In the genomic region with DNA sequence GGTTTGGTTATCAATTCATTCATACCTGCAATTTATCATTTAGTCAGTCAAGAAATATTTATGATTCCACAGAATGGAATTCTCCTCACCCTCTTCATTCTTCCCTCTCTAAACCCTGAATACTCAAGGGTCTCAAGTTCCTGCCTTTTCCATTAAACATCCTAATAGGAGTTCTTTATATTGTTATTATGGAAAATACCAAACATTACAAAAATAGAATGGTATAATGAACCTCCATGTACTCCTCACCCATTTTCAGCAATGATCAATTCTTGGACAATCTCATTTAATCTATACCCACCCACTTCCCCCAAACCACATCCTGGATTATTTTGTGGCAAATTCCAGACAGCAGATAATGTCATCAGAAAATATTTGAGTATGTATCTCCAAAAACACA, we compare ENCODE assay signal across 16 cellular contexts.
A peak's percentile ranks its signal among the peaks of the same experiment; 100 is the strongest.
DNase-seq lines count a peak whose midpoint lies in the region; ATAC-seq, FAIRE-seq and TF ChIP-seq lines count a peak whose summit lies in the region.
"Had no signal": no experiment of that assay in that cellular context is flagged by ENCODE, and none has a peak within 500 bp of the region (broad histone marks: within the 10 kb centered on the region; RNA-seq: fewer than 3 reads in every experiment).

No MANE protein-coding gene starts in this region.

- CTCF ChIA-PET in PC-3 (lab: Charles Lee), result no interaction called here

- no peaks in the 10 kb centered on the region for H3K36me3 ChIP-seq in PC-3 (ENCODE audit: low read depth, low read length)
- H3K36me3 ChIP-seq in fibroblast of lung (ENCODE audit: control insufficient read depth, insufficient read depth, low read length), result peaks cover 2% of the 10 kb centered on the region
- H3K36me3 ChIP-seq in skeletal muscle satellite cell (ENCODE audit: insufficient read depth, low read length), result no peaks in the 10 kb centered on the region

- H3K9ac ChIP-seq in PC-3 (ENCODE audit: low read length) (no peak overlapping the region), fibroblast of lung (ENCODE audit: insufficient read depth, low read length) (no peak overlapping the region), skeletal muscle satellite cell (ENCODE audit: low read depth, low read length) (peak overlapping the region; percentile 10)
- H3K9ac ChIP-seq: SK-N-SH had no signal

- H3K27me3 ChIP-seq in PC-3 (ENCODE audit: low read length), result no peaks in the 10 kb centered on the region
- no peaks in the 10 kb centered on the region for H3K27me3 ChIP-seq in fibroblast of lung (ENCODE audit: control insufficient read depth, insufficient read depth, low read length)
- no peaks in the 10 kb centered on the region for H3K27me3 ChIP-seq in skeletal muscle satellite cell (ENCODE audit: control insufficient read depth, insufficient read depth, low read length)

- TF ChIP-seq CTCF in PC-3 (conservative IDR thresholded peaks at IDR 0.05; ENCODE audit: low read depth, low read length) (no peak), fibroblast of lung (conservative IDR thresholded peaks at IDR 0.05 in 1 of 2, IDR thresholded peaks at IDR 0.05 in 1 of 2; ENCODE audit: low read depth in 1 of 2, low read length in 2 of 2) (no peak)

- no peaks in the 10 kb centered on the region for H4K20me1 ChIP-seq in PC-3 (ENCODE audit: low read length)
- H4K20me1 ChIP-seq in fibroblast of lung (ENCODE audit: control insufficient read depth, extremely low read depth, insufficient read depth, low read length), result no peaks in the 10 kb centered on the region

- H3K9me2 ChIP-seq in PC-3 (replicated peaks; ENCODE audit: low read length), result no peaks in the 10 kb centered on the region
- H3K9me2 ChIP-seq: SK-N-SH had no signal

- peaks cover 11% of the 10 kb centered on the region for H3K4me1 ChIP-seq in PC-3 (ENCODE audit: insufficient read depth, low read length)
- H3K4me1 ChIP-seq in fibroblast of lung (ENCODE audit: control insufficient read depth, extremely low read depth, insufficient read depth, low read length), result peaks cover 4% of the 10 kb centered on the region
- H3K4me1 ChIP-seq in skeletal muscle satellite cell (ENCODE audit: control insufficient read depth, insufficient read depth, low read length), result peaks cover 15% of the 10 kb centered on the region

- DNase-seq in H54 (ENCODE audit: insufficient read length, low spot score), result no peak
- DNase-seq in PC-3, result peak; percentile 58
- peak in 1 of 2 donors; percentile 76 for DNase-seq in fibroblast of lung (ENCODE audit: low read depth in 2 of 2)
- DNase-seq in activated CD4-positive, alpha-beta T cell treated with anti-CD3 and anti-CD28 coated beads for 1 hour, result no peak
- DNase-seq in NCI-H69 (lab: John Stamatoyannopoulos, UW), result no peak
- DNase-seq: ACHN; Calu3; CD4-positive, alpha-beta T cell; GF-D8; GOT3; NCI-H146; NCI-H2081 treated with DMSO at 0.1 percent for 48 hours; NCI-H524 treated with DMSO at 0.1 percent for 48 hours; SK-N-SH had no signal

- peak; percentile 20 for FAIRE-seq in H54 (lab: Jason Lieb, UNC)

- H3F3A ChIP-seq in PC-3 (ENCODE audit: low read length, unreplicated experiment), result no peaks in the 10 kb centered on the region

- POLR2A ChIA-PET in PC-3 (lab: Charles Lee; ENCODE audit: unreplicated experiment), result no interaction called here

- BruUV-seq in PC-3 (replicated peaks; lab: Mats Ljungman, UMichigan), result no TSS peak

- no peak for ATAC-seq in PC-3
- ATAC-seq in GM18511 (IDR thresholded peaks at IDR 0.05; ENCODE audit: unreplicated experiment), result no peak

- H3K79me2 ChIP-seq in PC-3 (ENCODE audit: low read length) (no peaks in the 10 kb centered on the region), fibroblast of lung (ENCODE audit: control insufficient read depth, insufficient read depth, low read length) (peaks cover 2% of the 10 kb centered on the region)

- no peak for TF ChIP-seq POLR2A in H54 (IDR thresholded peaks at IDR 0.05; ENCODE audit: low read depth, low read length)

- H3K9me3 ChIP-seq in PC-3 (ENCODE audit: low read length) (no peaks in the 10 kb centered on the region), fibroblast of lung (ENCODE audit: control insufficient read depth, insufficient read depth, low read depth, low read length) (no peaks in the 10 kb centered on the region), skeletal muscle satellite cell (replicated peaks; ENCODE audit: low read length) (no peaks in the 10 kb centered on the region)
- H3K9me3 ChIP-seq: SK-N-SH had no signal

- no peak overlapping the region for H3K4me3 ChIP-seq in PC-3 (ENCODE audit: low read length)
- H3K4me3 ChIP-seq in fibroblast of lung (replicated peaks in 1 of 4; ENCODE audit: control extremely low read depth in 1 of 4, insufficient read depth in 1 of 4, low read depth in 3 of 4, low read length in 4 of 4), result no peak overlapping the region
- H3K4me3 ChIP-seq in skeletal muscle satellite cell (ENCODE audit: low read length), result no peak overlapping the region

- H3K27ac ChIP-seq in PC-3 (ENCODE audit: low read length), result peak overlapping the region; percentile 2; the same call in 1 of the 2 replicates
- no peak overlapping the region for H3K27ac ChIP-seq in fibroblast of lung (ENCODE audit: insufficient read depth, low read length)

- intact Hi-C loops in PC-3 (cut with micrococcal nuclease), result no loop called here

- H2AFZ ChIP-seq in PC-3 (ENCODE audit: low read length) (0 out of 2 replicates have a peak overlapping the region, but pooled peaks have one; percentile 29), fibroblast of lung (ENCODE audit: low read length) (no peak overlapping the region)

- H3K4me2 ChIP-seq in PC-3 (ENCODE audit: low read length), result peak overlapping the region; percentile 16; the same call in 1 of the 2 replicates
- H3K4me2 ChIP-seq in fibroblast of lung (ENCODE audit: extremely low read depth, insufficient read depth, low read length), result peak overlapping the region; percentile 15
- peak overlapping the region; percentile 11 for H3K4me2 ChIP-seq in skeletal muscle satellite cell (ENCODE audit: low read length)
- H3K4me2 ChIP-seq: SK-N-SH had no signal
